23 cellular contexts compared by ENCODE assay signal in genomic region chr12:66733839-66734238, GRCh38. TPM values are rescaled to one million over a fixed set of nuclear protein-coding genes. Genes with fewer than 3 reads are reported as not detected.
DNase-seq lines count a peak whose midpoint lies in the region; ATAC-seq and TF ChIP-seq lines count a peak whose summit lies in the region.
"Had no signal": no experiment of that assay in that cellular context is flagged by ENCODE, and none has a peak within 500 bp of the region (broad histone marks: within the 10 kb centered on the region; RNA-seq: fewer than 3 reads in every experiment).

No MANE protein-coding gene starts in this region.

- peaks cover 15% of the 10 kb centered on the region for H3K4me1 Mint-ChIP-seq in WTC11
- peaks cover 9% of the 10 kb centered on the region for H3K4me1 Mint-ChIP-seq in nephron

- CTCF ChIA-PET in WTC11 (lab: Charles Lee), result interaction anchor here (1.0 kb wide), 1 partner anchor 428 kb away, joined by 3 read pairs; no protein-coding TSS in a partner anchor

- H3K4me3 Mint-ChIP-seq in WTC11, result no peak overlapping the region
- no peak overlapping the region for H3K4me3 Mint-ChIP-seq in nephron
- H3K4me3 Mint-ChIP-seq: CD8-positive, alpha-beta T cell had no signal

- ATAC-seq in WTC11 (peak; percentile 86), HG02970 (IDR thresholded peaks at IDR 0.05; ENCODE audit: low FRiP score, unreplicated experiment) (no peak)
- ATAC-seq: CD8-positive, alpha-beta T cell; SK-N-SH treated with all-trans-retinoic acid at 6 μM for 48 hours had no signal

- TF ChIP-seq CTCF in WTC11 (IDR thresholded peaks at IDR 0.05) (no peak), nephron (IDR thresholded peaks at IDR 0.05; ENCODE audit: unreplicated experiment in 3 of 3) (no peak), lower leg skin (IDR thresholded peaks at IDR 0.05) (no peak)

- H3K9me3 Mint-ChIP-seq in WTC11 (peaks cover 5% of the 10 kb centered on the region), nephron (no peaks in the 10 kb centered on the region)
- H3K9me3 Mint-ChIP-seq: CD8-positive, alpha-beta T cell had no signal

- 84% methylated on average over 4 of the region's 4 CpGs for WGBS in lower leg skin, 2 donors

- TF ChIP-seq POLR2A in lower leg skin (IDR thresholded peaks at IDR 0.05), result no peak

- H3K4me3 ChIP-seq in H7 (ENCODE audit: insufficient read depth, low read depth, low read length) (no peak overlapping the region), lower leg skin (ENCODE audit: low read depth, poor library complexity, severe bottlenecking) (no peak overlapping the region)
- H3K4me3 ChIP-seq: Peyer's patch had no signal

- H3K27me3 Mint-ChIP-seq in WTC11 (ENCODE audit: low read depth) (no peaks in the 10 kb centered on the region), nephron (ENCODE audit: low read depth) (no peaks in the 10 kb centered on the region)

- H3K27ac Mint-ChIP-seq in WTC11 (peak overlapping the region; percentile 88), nephron (peak overlapping the region; percentile 20 to 63 (median 27))
- H3K27ac Mint-ChIP-seq: CD8-positive, alpha-beta T cell had no signal

- H3K36me3 Mint-ChIP-seq in WTC11 (no peaks in the 10 kb centered on the region), nephron (ENCODE audit: low read depth) (no peaks in the 10 kb centered on the region)
- H3K36me3 Mint-ChIP-seq: CD8-positive, alpha-beta T cell had no signal

- intact Hi-C loops in lower leg skin (cut with DNase I; ENCODE audit: low total_unique reads), result no loop called here

- H3K36me3 ChIP-seq in H7 (replicated peaks; ENCODE audit: control insufficient read depth, insufficient read depth, low read length), result no peaks in the 10 kb centered on the region
- H3K36me3 ChIP-seq: Peyer's patch had no signal

- DNase-seq in H7 (peak; percentile 8), WTC11 (ENCODE audit: low spot score) (no peak), iPS DF 4.7 (ENCODE audit: extremely low read depth, low spot score) (peak; percentile 25), lower leg skin (ENCODE audit: low spot score in 2 of 2) (no peak), NCI-H1694 treated with DMSO at 0.1 percent for 48 hours (lab: John Stamatoyannopoulos, UW) (no peak)
- no peak for DNase-seq in activated CD4-positive, CD25-positive, alpha-beta regulatory T cell treated with anti-CD3 and anti-CD28 coated beads, Interleukin-2, amount 50 U/mL, for 72 hours
- DNase-seq: AML-193; C1 segment of cervical spinal cord; CD8-positive, alpha-beta T cell; DMS153; GOT3; KBM-7; MM.1S; NCI-H1048; NCI-H1417 treated with DMSO at 0.1 percent for 48 hours; NCI-H1930; NCI-H345; NCI-H524 treated with DMSO at 0.1 percent for 48 hours; Peyer's patch had no signal

- POLR2A ChIA-PET in WTC11 (lab: Charles Lee), result no interaction called here

- H3K27me3 ChIP-seq in H7 (ENCODE audit: control insufficient read depth, insufficient read depth, low read length), result no peaks in the 10 kb centered on the region
- H3K27me3 ChIP-seq: Peyer's patch had no signal

TF ChIP-seq in WTC11, 78 proteins besides CTCF, POLR2A, EP300 and RAD21:
- TF ChIP-seq OVOL2 (CRISPR knock-in tag; IDR thresholded peaks at IDR 0.05; ENCODE audit: borderline replicate concordance), result no peak
- TF ChIP-seq SMAD4 (CRISPR knock-in tag; IDR thresholded peaks at IDR 0.05), result no peak
- TF ChIP-seq ARID4B (CRISPR knock-in tag; IDR thresholded peaks at IDR 0.05; ENCODE audit: borderline replicate concordance), result no peak
- TF ChIP-seq ZNF416 (CRISPR knock-in tag; IDR thresholded peaks at IDR 0.05), result no peak
- no peak for TF ChIP-seq ZBTB43 (CRISPR knock-in tag; IDR thresholded peaks at IDR 0.05)
- no peak for TF ChIP-seq ZNF396 (CRISPR knock-in tag; IDR thresholded peaks at IDR 0.05; ENCODE audit: borderline replicate concordance)
- no peak for TF ChIP-seq GTF2I (CRISPR knock-in tag; conservative IDR thresholded peaks at IDR 0.05)
- TF ChIP-seq ESRRA (CRISPR knock-in tag; IDR thresholded peaks at IDR 0.05; ENCODE audit: borderline replicate concordance), result no peak
- TF ChIP-seq, protein P1, sequence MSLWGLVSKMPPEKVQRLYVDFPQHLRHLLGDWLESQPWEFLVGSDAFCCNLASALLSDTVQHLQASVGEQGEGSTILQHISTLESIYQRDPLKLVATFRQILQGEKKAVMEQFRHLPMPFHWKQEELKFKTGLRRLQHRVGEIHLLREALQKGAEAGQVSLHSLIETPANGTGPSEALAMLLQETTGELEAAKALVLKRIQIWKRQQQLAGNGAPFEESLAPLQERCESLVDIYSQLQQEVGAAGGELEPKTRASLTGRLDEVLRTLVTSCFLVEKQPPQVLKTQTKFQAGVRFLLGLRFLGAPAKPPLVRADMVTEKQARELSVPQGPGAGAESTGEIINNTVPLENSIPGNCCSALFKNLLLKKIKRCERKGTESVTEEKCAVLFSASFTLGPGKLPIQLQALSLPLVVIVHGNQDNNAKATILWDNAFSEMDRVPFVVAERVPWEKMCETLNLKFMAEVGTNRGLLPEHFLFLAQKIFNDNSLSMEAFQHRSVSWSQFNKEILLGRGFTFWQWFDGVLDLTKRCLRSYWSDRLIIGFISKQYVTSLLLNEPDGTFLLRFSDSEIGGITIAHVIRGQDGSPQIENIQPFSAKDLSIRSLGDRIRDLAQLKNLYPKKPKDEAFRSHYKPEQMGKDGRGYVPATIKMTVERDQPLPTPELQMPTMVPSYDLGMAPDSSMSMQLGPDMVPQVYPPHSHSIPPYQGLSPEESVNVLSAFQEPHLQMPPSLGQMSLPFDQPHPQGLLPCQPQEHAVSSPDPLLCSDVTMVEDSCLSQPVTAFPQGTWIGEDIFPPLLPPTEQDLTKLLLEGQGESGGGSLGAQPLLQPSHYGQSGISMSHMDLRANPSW (CRISPR knock-in tag; conservative IDR thresholded peaks at IDR 0.05; ENCODE audit: low read depth), result no peak
- TF ChIP-seq CREB1 (CRISPR knock-in tag; IDR thresholded peaks at IDR 0.05), result no peak
- TF ChIP-seq FOXJ3 (CRISPR knock-in tag; IDR thresholded peaks at IDR 0.05; ENCODE audit: borderline replicate concordance), result no peak
- TF ChIP-seq ZNF232 (CRISPR knock-in tag; IDR thresholded peaks at IDR 0.05), result no peak
- TF ChIP-seq E2F1 (CRISPR knock-in tag; IDR thresholded peaks at IDR 0.05), result no peak
- no peak for TF ChIP-seq ZNF423 (CRISPR knock-in tag; IDR thresholded peaks at IDR 0.05)
- no peak for TF ChIP-seq HMGA2 (CRISPR knock-in tag; IDR thresholded peaks at IDR 0.05)

RNA-seq across cellular contexts. Expression of gene GRIP1, which starts 55.0 kb away (rescaled TPM):
- 73.8 and 131 TPM in 2 replicates for total RNA-seq in H7 (2014; rRNA removed; shearing (Covaris generic))
- total RNA-seq in WTC11 (2021) (16.7 to 29.0 TPM (median 22.5 TPM) in 3 replicates), lower leg skin (10 to 100 TPM; 11.5 to 25.3 (median 12.3) TPM)
- total RNA-seq: A172 had no signal

Comparison
In these comparisons a context has a peak if more than half of its experiments do, and no peak if none do; other contexts are left out.
1. DNase-seq: peak in H7 (single experiment) and iPS DF 4.7 (single experiment); none in WTC11 (single experiment), lower leg skin (0 of 2), NCI-H1694 treated with DMSO at 0.1 percent for 48 hours (single experiment) and activated CD4-positive, CD25-positive, alpha-beta regulatory T cell treated with anti-CD3 and anti-CD28 coated beads, Interleukin-2, amount 50 U/mL, for 72 hours (single experiment).